Comparison of ENCODE assay signal across 1 cellular context in the genomic region with DNA sequence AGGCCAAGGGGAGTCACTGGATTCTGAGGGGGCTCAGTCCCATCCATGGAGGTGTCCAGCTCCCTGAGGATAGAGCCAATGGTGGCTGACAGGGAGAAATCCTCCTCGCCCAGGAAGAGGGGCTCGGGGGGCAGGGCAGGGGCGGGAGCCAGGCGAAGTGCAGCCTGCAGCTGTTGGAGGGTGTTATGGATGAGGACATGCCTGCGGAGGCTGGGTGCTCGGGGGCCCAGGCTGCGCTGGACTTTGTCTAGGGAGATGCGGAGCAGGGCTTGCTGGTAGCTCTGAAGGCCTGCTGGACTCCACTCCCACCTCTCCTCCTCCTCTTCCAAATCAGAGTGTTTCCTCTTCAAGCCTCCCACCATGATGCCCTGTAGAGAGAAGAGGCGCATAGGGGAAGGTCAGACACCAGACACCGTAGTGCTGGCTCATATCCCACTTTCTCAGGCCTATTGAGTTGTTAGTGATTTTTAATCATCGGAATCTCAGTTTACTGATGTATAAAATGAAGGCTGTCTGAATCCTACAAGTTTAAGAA.
TF ChIP-seq lines count a peak whose summit lies in the region.

No MANE protein-coding gene starts in this region.

TF ChIP-seq in GM12878, 131 proteins besides CTCF, POLR2A, EP300 and RAD21:
- TF ChIP-seq, protein P1, sequence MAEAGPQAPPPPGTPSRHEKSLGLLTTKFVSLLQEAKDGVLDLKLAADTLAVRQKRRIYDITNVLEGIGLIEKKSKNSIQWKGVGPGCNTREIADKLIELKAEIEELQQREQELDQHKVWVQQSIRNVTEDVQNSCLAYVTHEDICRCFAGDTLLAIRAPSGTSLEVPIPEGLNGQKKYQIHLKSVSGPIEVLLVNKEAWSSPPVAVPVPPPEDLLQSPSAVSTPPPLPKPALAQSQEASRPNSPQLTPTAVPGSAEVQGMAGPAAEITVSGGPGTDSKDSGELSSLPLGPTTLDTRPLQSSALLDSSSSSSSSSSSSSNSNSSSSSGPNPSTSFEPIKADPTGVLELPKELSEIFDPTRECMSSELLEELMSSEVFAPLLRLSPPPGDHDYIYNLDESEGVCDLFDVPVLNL (IDR thresholded peaks at IDR 0.05; ENCODE audit: low read depth, low read length), result no peak
- TF ChIP-seq TAF1 (IDR thresholded peaks at IDR 0.05; ENCODE audit: borderline replicate concordance, low read depth, low read length) (no peak), ZBED1 (IDR thresholded peaks at IDR 0.05; ENCODE audit: borderline replicate concordance) (no peak), LARP7 (IDR thresholded peaks at IDR 0.05) (no peak), ASH2L (IDR thresholded peaks at IDR 0.05; ENCODE audit: borderline replicate concordance, low read depth) (no peak), MYB (IDR thresholded peaks at IDR 0.05; ENCODE audit: borderline replicate concordance, low read depth, low read length) (no peak), EZH2 (IDR thresholded peaks at IDR 0.05; ENCODE audit: borderline replicate concordance, control insufficient read depth, low read depth, low read length) (no peak), CBX5 (IDR thresholded peaks at IDR 0.05; ENCODE audit: low read depth) (no peak), NRF1 (conservative IDR thresholded peaks at IDR 0.05; ENCODE audit: low read depth, low read length) (no peak), ZNF384 (IDR thresholded peaks at IDR 0.05; ENCODE audit: borderline replicate concordance, low read depth, low read length) (no peak), HDAC6 (IDR thresholded peaks at IDR 0.05; ENCODE audit: unreplicated experiment) (no peak), CHD4 (IDR thresholded peaks at IDR 0.05) (no peak)
- TF ChIP-seq, protein P2, sequence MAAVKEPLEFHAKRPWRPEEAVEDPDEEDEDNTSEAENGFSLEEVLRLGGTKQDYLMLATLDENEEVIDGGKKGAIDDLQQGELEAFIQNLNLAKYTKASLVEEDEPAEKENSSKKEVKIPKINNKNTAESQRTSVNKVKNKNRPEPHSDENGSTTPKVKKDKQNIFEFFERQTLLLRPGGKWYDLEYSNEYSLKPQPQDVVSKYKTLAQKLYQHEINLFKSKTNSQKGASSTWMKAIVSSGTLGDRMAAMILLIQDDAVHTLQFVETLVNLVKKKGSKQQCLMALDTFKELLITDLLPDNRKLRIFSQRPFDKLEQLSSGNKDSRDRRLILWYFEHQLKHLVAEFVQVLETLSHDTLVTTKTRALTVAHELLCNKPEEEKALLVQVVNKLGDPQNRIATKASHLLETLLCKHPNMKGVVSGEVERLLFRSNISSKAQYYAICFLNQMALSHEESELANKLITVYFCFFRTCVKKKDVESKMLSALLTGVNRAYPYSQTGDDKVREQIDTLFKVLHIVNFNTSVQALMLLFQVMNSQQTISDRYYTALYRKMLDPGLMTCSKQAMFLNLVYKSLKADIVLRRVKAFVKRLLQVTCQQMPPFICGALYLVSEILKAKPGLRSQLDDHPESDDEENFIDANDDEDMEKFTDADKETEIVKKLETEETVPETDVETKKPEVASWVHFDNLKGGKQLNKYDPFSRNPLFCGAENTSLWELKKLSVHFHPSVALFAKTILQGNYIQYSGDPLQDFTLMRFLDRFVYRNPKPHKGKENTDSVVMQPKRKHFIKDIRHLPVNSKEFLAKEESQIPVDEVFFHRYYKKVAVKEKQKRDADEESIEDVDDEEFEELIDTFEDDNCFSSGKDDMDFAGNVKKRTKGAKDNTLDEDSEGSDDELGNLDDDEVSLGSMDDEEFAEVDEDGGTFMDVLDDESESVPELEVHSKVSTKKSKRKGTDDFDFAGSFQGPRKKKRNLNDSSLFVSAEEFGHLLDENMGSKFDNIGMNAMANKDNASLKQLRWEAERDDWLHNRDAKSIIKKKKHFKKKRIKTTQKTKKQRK (IDR thresholded peaks at IDR 0.05; ENCODE audit: low read depth, low read length), result no peak
- TF ChIP-seq, protein P3, sequence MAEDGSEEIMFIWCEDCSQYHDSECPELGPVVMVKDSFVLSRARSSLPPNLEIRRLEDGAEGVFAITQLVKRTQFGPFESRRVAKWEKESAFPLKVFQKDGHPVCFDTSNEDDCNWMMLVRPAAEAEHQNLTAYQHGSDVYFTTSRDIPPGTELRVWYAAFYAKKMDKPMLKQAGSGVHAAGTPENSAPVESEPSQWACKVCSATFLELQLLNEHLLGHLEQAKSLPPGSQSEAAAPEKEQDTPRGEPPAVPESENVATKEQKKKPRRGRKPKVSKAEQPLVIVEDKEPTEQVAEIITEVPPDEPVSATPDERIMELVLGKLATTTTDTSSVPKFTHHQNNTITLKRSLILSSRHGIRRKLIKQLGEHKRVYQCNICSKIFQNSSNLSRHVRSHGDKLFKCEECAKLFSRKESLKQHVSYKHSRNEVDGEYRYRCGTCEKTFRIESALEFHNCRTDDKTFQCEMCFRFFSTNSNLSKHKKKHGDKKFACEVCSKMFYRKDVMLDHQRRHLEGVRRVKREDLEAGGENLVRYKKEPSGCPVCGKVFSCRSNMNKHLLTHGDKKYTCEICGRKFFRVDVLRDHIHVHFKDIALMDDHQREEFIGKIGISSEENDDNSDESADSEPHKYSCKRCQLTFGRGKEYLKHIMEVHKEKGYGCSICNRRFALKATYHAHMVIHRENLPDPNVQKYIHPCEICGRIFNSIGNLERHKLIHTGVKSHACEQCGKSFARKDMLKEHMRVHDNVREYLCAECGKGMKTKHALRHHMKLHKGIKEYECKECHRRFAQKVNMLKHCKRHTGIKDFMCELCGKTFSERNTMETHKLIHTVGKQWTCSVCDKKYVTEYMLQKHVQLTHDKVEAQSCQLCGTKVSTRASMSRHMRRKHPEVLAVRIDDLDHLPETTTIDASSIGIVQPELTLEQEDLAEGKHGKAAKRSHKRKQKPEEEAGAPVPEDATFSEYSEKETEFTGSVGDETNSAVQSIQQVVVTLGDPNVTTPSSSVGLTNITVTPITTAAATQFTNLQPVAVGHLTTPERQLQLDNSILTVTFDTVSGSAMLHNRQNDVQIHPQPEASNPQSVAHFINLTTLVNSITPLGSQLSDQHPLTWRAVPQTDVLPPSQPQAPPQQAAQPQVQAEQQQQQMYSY (CRISPR knock-in tag; IDR thresholded peaks at IDR 0.05), result no peak
TF ChIP-seq in GM12878: peak in this region for 0.
